Comparison of ENCODE assay signal across 23 cellular contexts in the genomic region with DNA sequence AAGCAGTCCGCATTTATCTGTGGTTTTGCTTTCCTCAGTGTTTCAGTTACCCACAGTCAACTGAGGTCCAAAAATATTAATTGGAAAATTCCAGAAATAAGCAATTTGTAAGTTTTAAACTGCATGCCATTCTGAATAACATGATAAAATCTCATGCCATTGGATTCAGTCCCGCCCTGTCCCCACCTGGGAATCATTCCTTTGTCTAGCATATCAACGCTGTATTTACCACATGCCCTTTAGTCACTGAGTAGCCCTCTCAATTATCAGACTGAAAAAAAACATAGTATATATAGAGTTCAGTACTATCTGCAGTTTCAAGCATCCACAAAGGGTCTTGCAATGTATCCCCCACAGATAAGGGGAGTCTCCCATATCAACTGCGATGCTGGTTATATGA. TPM values are rescaled to one million over a fixed set of nuclear protein-coding genes. Genes with fewer than 3 reads are reported as not detected.
DNase-seq lines count a peak whose midpoint lies in the region; ATAC-seq and TF ChIP-seq lines count a peak whose summit lies in the region.
"Had no signal": no experiment of that assay in that cellular context is flagged by ENCODE, and none has a peak within 500 bp of the region (broad histone marks: within the 10 kb centered on the region; RNA-seq: fewer than 3 reads in every experiment).

No MANE protein-coding gene starts in this region.

- H3K4me2 ChIP-seq in BLaER1, result peak overlapping the region; percentile 47

- H3K4me3 ChIP-seq in BLaER1, result no peak overlapping the region
- H3K4me3 ChIP-seq in CD8-positive, alpha-beta T cell (ENCODE audit: low read depth, low read length), result no peak overlapping the region
- H3K4me3 ChIP-seq: esophagus muscularis mucosa, gastroesophageal sphincter, Peyer's patch, SJCRH30, transverse colon had no signal

- no peak overlapping the region for H3K4me3 Mint-ChIP-seq in CD8-positive, alpha-beta T cell
- H3K4me3 Mint-ChIP-seq in T-helper 17 cell, result no peak overlapping the region
- H3K4me3 Mint-ChIP-seq in immature natural killer cell, result peak overlapping the region in 2 of 5 donors; percentile 35 to 78
- H3K4me3 Mint-ChIP-seq: memory B cell; stimulated activated memory B cell treated with anti-CD40 and anti-IgM and Interleukin-4, amounts not matched to agents 10 μg/mL and 1 μg/mL and 100 μg/mL, for 72 hours had no signal

- H3K27ac Mint-ChIP-seq in CD8-positive, alpha-beta T cell, result peak overlapping the region; percentile 74
- H3K27ac Mint-ChIP-seq in T-helper 17 cell (peak overlapping the region; percentile 78), immature natural killer cell (peak overlapping the region in 4 of 6 donors; percentile 62 to 87 (median 76))
- H3K27ac Mint-ChIP-seq: memory B cell; stimulated activated memory B cell treated with anti-CD40 and anti-IgM and Interleukin-4, amounts not matched to agents 10 μg/mL and 1 μg/mL and 100 μg/mL, for 72 hours had no signal

- no peaks in the 10 kb centered on the region for H3K27me3 Mint-ChIP-seq in CD8-positive, alpha-beta T cell (ENCODE audit: low read depth)
- H3K27me3 Mint-ChIP-seq in T-helper 17 cell (no peaks in the 10 kb centered on the region), immature natural killer cell (ENCODE audit: low read depth in 3 of 3) (peaks cover 0 to 2% (median 0%) of the 10 kb centered on the region in 3 donors)
- H3K27me3 Mint-ChIP-seq: memory B cell; naive B cell; stimulated activated memory B cell treated with anti-CD40 and anti-IgM and Interleukin-4, amounts not matched to agents 10 μg/mL and 1 μg/mL and 100 μg/mL, for 72 hours had no signal

- no peak for TF ChIP-seq CTCF in CD8-positive, alpha-beta T cell (IDR thresholded peaks at IDR 0.05)

- POLR2A ChIA-PET in CD8-positive, alpha-beta T cell (lab: Charles Lee), result interaction anchor here (2.1 kb wide), 1 partner anchor 16 kb away, joined by 9 read pairs; a partner anchor contains a TSS

- H3K4me1 Mint-ChIP-seq in CD8-positive, alpha-beta T cell (ENCODE audit: low read depth), result peaks cover 81% of the 10 kb centered on the region
- H3K4me1 Mint-ChIP-seq in T-helper 17 cell (peaks cover 45% of the 10 kb centered on the region), immature natural killer cell (peaks cover 55 to 74% of the 10 kb centered on the region in 2 donors)

- peaks cover 39% of the 10 kb centered on the region for H3K36me3 Mint-ChIP-seq in CD8-positive, alpha-beta T cell
- H3K36me3 Mint-ChIP-seq in T-helper 17 cell (ENCODE audit: low read depth) (peaks cover 5% of the 10 kb centered on the region), immature natural killer cell (peaks cover 0 to 3% (median 3%) of the 10 kb centered on the region in 3 donors)

- ATAC-seq in CD8-positive, alpha-beta T cell, result no peak
- ATAC-seq in T-helper 17 cell (no peak), HG02588 (IDR thresholded peaks at IDR 0.05; ENCODE audit: unreplicated experiment) (no peak), GM18909 (IDR thresholded peaks at IDR 0.05; ENCODE audit: poor library complexity, unreplicated experiment) (no peak)
- ATAC-seq: gastroesophageal sphincter; stimulated activated memory B cell treated with anti-CD40 and anti-IgM and Interleukin-4, amounts not matched to agents 10 μg/mL and 1 μg/mL and 100 μg/mL, for 72 hours had no signal

- no peak overlapping the region; the same call in 1 of the 2 replicates for H3K27ac ChIP-seq in BLaER1
- H3K27ac ChIP-seq in CD8-positive, alpha-beta T cell (ENCODE audit: low read depth, low read length), result no peak overlapping the region
- H3K27ac ChIP-seq: esophagus muscularis mucosa, gastroesophageal sphincter, Peyer's patch, SJCRH30, transverse colon had no signal

- intact Hi-C loops in CD8-positive, alpha-beta T cell (cut with DNase I, micrococcal nuclease), result loop anchor here (2.0 kb wide), 1 partner anchor 16 kb away; a partner anchor contains a TSS

- DNase-seq in CD8-positive, alpha-beta T cell, result no peak
- DNase-seq in T-helper 17 cell (no peak), immature natural killer cell (no peak), kidney glomerular epithelial cell (lab: John Stamatoyannopoulos, UW) (no peak), activated gamma-delta T cell treated with Interleukin-2 at 50 U/mL for 16 hours (no peak)
- DNase-seq: activated CD4-positive, alpha-beta T cell treated with anti-CD3 and anti-CD28 coated beads for 1 hour; activated effector memory CD4-positive, alpha-beta T cell treated with Interleukin-2 at 50 U/mL for 16 hours; DND-41; effector CD8-positive, alpha-beta T cell; naive B cell; NCI-H1092 treated with DMSO at 0.1 percent for 48 hours; NCI-H446 treated with DMSO at 0.1 percent for 48 hours; NK-92 treated with Interleukin-12 subunit alpha and Interleukin-12 subunit beta, amount 100 ng/mL, for 24 hours; Peyer's patch; SJCRH30; transverse colon had no signal

- H3K27me3 ChIP-seq in BLaER1, result no peaks in the 10 kb centered on the region
- no peaks in the 10 kb centered on the region for H3K27me3 ChIP-seq in CD8-positive, alpha-beta T cell (ENCODE audit: insufficient read depth, low read length)
- H3K27me3 ChIP-seq: esophagus muscularis mucosa, gastroesophageal sphincter, Peyer's patch, SJCRH30, transverse colon had no signal

- no peaks in the 10 kb centered on the region for H3K9me3 ChIP-seq in BLaER1
- H3K9me3 ChIP-seq in CD8-positive, alpha-beta T cell (ENCODE audit: low read length), result no peaks in the 10 kb centered on the region
- H3K9me3 ChIP-seq in T-helper 17 cell (ENCODE audit: control insufficient read depth, low read length, poor library complexity, severe bottlenecking), result no peaks in the 10 kb centered on the region
- H3K9me3 ChIP-seq: esophagus muscularis mucosa, gastroesophageal sphincter, Peyer's patch, SJCRH30, transverse colon had no signal

- no peaks in the 10 kb centered on the region for H3K9me3 Mint-ChIP-seq in CD8-positive, alpha-beta T cell
- no peaks in the 10 kb centered on the region for H3K9me3 Mint-ChIP-seq in immature natural killer cell
- H3K9me3 Mint-ChIP-seq: memory B cell; naive B cell; stimulated activated memory B cell treated with anti-CD40 and anti-IgM and Interleukin-4, amounts not matched to agents 10 μg/mL and 1 μg/mL and 100 μg/mL, for 72 hours had no signal

- H3K9ac ChIP-seq in BLaER1, result no peak overlapping the region

- peaks cover 100% of the 10 kb centered on the region for H4K20me1 ChIP-seq in BLaER1

- peaks cover 77% of the 10 kb centered on the region for H3K36me3 ChIP-seq in BLaER1
- H3K36me3 ChIP-seq in CD8-positive, alpha-beta T cell (ENCODE audit: insufficient read depth, low read length), result no peaks in the 10 kb centered on the region
- H3K36me3 ChIP-seq: gastroesophageal sphincter, Peyer's patch, SJCRH30, transverse colon had no signal

- CTCF ChIA-PET in CD8-positive, alpha-beta T cell (lab: Charles Lee), result interaction anchor here (1.3 to 1.4 kb wide), 2 partner anchors 15 to 79 kb away, joined by 3 to 4 read pairs; a partner anchor contains a TSS

- peaks cover 47% of the 10 kb centered on the region for H3K4me1 ChIP-seq in BLaER1
- peaks cover 59% of the 10 kb centered on the region for H3K4me1 ChIP-seq in CD8-positive, alpha-beta T cell (ENCODE audit: insufficient read depth, low read length)
- H3K4me1 ChIP-seq: SJCRH30 had no signal

RNA-seq across cellular contexts. Expression of a gene that starts 17.1 kb away (rescaled TPM):
- 10 to 100 TPM; 79.1 to 81.9 TPM for total RNA-seq in CD8-positive, alpha-beta T cell
- 10 to 100 TPM; 74.4 to 99.9 TPM for total RNA-seq in T-helper 17 cell
- polyA plus RNA-seq in immature natural killer cell, result 1 to 10 TPM; 2.4 to 5.5 (median 3.8) TPM
